ENCODE assay signal across 13 cellular contexts in genomic region chr11:114110948-114111347, GRCh38. TPM values are rescaled to one million over a fixed set of nuclear protein-coding genes. Genes with fewer than 3 reads are reported as not detected.
DNase-seq lines count a peak whose midpoint lies in the region; ATAC-seq and TF ChIP-seq lines count a peak whose summit lies in the region.
"Had no signal": no experiment of that assay in that cellular context is flagged by ENCODE, and none has a peak within 500 bp of the region (broad histone marks: within the 10 kb centered on the region; RNA-seq: fewer than 3 reads in every experiment).

No MANE protein-coding gene starts in this region.

- H3K4me1 ChIP-seq in thoracic aorta (ENCODE audit: control insufficient read depth in 1 of 2, low read depth in 2 of 2) = peaks cover 80 to 99% of the 10 kb centered on the region in 2 donors

- CTCF ChIA-PET in activated B cell treated with CpG ODN at 0.5 μM for 24 hours (lab: Charles Lee) = no interaction called here

- DNase-seq in activated B cell treated with CpG ODN at 0.5 μM for 24 hours (no peak), fibroblast of gingiva (ENCODE audit: low read depth) (peak; percentile 69), thoracic aorta (ENCODE audit: low spot score) (no peak), NCI-H748 treated with DMSO at 0.1 percent for 48 hours (lab: John Stamatoyannopoulos, UW) (no peak), mesenteric fat pad (ENCODE audit: low spot score) (no peak)
- DNase-seq in natural killer cell treated with Interleukin-12 subunit alpha and Interleukin-12 subunit beta and Interleukin-15 and Interleukin-18, amount 100 ng/mL, for 72 hours (ENCODE audit: low spot score) = no peak
- DNase-seq: activated CD8-positive, alpha-beta memory T cell treated with anti-CD3 and anti-CD28 coated beads for 24 hours; amygdala; NCI-H1105; stimulated activated naive CD4-positive, alpha-beta T cell treated with Interleukin-2 at 50 U/mL for 16 hours had no signal

- ATAC-seq in activated B cell treated with CpG ODN at 0.5 μM for 24 hours (ENCODE audit: low read depth) = no peak
- ATAC-seq in natural killer cell treated with Interleukin-12 subunit alpha and Interleukin-12 subunit beta and Interleukin-15 and Interleukin-18, amount 100 ng/mL, for 72 hours = no peak
- no peak for ATAC-seq in thoracic aorta (ENCODE audit: insufficient number of reproducible peaks, low FRiP score, low read depth)
- no peak for ATAC-seq in HG02798 (IDR thresholded peaks at IDR 0.05; ENCODE audit: poor library complexity, unreplicated experiment)
- ATAC-seq in HG02981 (IDR thresholded peaks at IDR 0.05; ENCODE audit: unreplicated experiment) = no peak

- H3K27ac ChIP-seq in thoracic aorta = peak overlapping the region; percentile 89

- intact Hi-C loops in activated B cell treated with CpG ODN at 0.5 μM for 24 hours (cut with micrococcal nuclease) = no loop called here

- peaks cover 58% of the 10 kb centered on the region for H3K27me3 Mint-ChIP-seq in activated B cell treated with CpG ODN at 0.5 μM for 24 hours
- H3K27me3 Mint-ChIP-seq in natural killer cell treated with Interleukin-12 subunit alpha and Interleukin-12 subunit beta and Interleukin-15 and Interleukin-18, amount 100 ng/mL, for 72 hours = no peaks in the 10 kb centered on the region

- H3K9me3 ChIP-seq in thoracic aorta = no peaks in the 10 kb centered on the region

- POLR2A ChIA-PET in activated B cell treated with CpG ODN at 0.5 μM for 24 hours (lab: Charles Lee) = no interaction called here

- H3K4me3 ChIP-seq in thoracic aorta = peak overlapping the region; percentile 55

- peak overlapping the region; percentile 54 for H3K4me3 Mint-ChIP-seq in activated B cell treated with CpG ODN at 0.5 μM for 24 hours
- H3K4me3 Mint-ChIP-seq in natural killer cell treated with Interleukin-12 subunit alpha and Interleukin-12 subunit beta and Interleukin-15 and Interleukin-18, amount 100 ng/mL, for 72 hours = peak overlapping the region; percentile 61
- H3K4me3 Mint-ChIP-seq: memory B cell had no signal

- TF ChIP-seq CTCF in activated B cell treated with CpG ODN at 0.5 μM for 24 hours (IDR thresholded peaks at IDR 0.05) (no peak), thoracic aorta (IDR thresholded peaks at IDR 0.05) (no peak)

- H3K27ac Mint-ChIP-seq in activated B cell treated with CpG ODN at 0.5 μM for 24 hours = no peak overlapping the region
- H3K27ac Mint-ChIP-seq in natural killer cell treated with Interleukin-12 subunit alpha and Interleukin-12 subunit beta and Interleukin-15 and Interleukin-18, amount 100 ng/mL, for 72 hours = peak overlapping the region; percentile 12 to 89
- H3K27ac Mint-ChIP-seq: memory B cell had no signal

- no peaks in the 10 kb centered on the region for H3K36me3 Mint-ChIP-seq in activated B cell treated with CpG ODN at 0.5 μM for 24 hours (ENCODE audit: low read depth)
- no peaks in the 10 kb centered on the region for H3K36me3 Mint-ChIP-seq in natural killer cell treated with Interleukin-12 subunit alpha and Interleukin-12 subunit beta and Interleukin-15 and Interleukin-18, amount 100 ng/mL, for 72 hours
- H3K36me3 Mint-ChIP-seq: memory B cell had no signal

- H3K36me3 ChIP-seq in thoracic aorta = peaks cover 14% of the 10 kb centered on the region

- peaks cover 11% of the 10 kb centered on the region for H3K4me1 Mint-ChIP-seq in activated B cell treated with CpG ODN at 0.5 μM for 24 hours
- peaks cover 50 to 72% of the 10 kb centered on the region in 2 donors for H3K4me1 Mint-ChIP-seq in natural killer cell treated with Interleukin-12 subunit alpha and Interleukin-12 subunit beta and Interleukin-15 and Interleukin-18, amount 100 ng/mL, for 72 hours (ENCODE audit: low read depth in 2 of 2)

- no peaks in the 10 kb centered on the region for H3K27me3 ChIP-seq in thoracic aorta (replicated peaks; ENCODE audit: insufficient read depth)

- H3K9me3 Mint-ChIP-seq in activated B cell treated with CpG ODN at 0.5 μM for 24 hours = no peaks in the 10 kb centered on the region
- H3K9me3 Mint-ChIP-seq in natural killer cell treated with Interleukin-12 subunit alpha and Interleukin-12 subunit beta and Interleukin-15 and Interleukin-18, amount 100 ng/mL, for 72 hours = no peaks in the 10 kb centered on the region
- H3K9me3 Mint-ChIP-seq: memory B cell had no signal

RNA-seq across cellular contexts. Expression of gene ZBTB16, which starts 51.4 kb away (rescaled TPM):
- total RNA-seq in activated B cell treated with CpG ODN at 0.5 μM for 24 hours (1.3 and 2.5 TPM in 2 replicates), thoracic aorta (100 to 1,000 TPM; 314 to 545 TPM), mesenteric fat pad (196 TPM)
- 10 to 100 TPM in 1 of 2 donors, 1 to 10 TPM in 1; 2.7 to 13.1 TPM for total RNA-seq in natural killer cell treated with Interleukin-12 subunit alpha and Interleukin-12 subunit beta and Interleukin-15 and Interleukin-18, amount 100 ng/mL, for 72 hours

Comparison
In these comparisons a context has a peak if more than half of its experiments do, and no peak if none do; other contexts are left out.
1. RNA of gene ZBTB16, which starts 51.4 kb away (total RNA-seq): 314 to 545 TPM in thoracic aorta and 196 TPM in mesenteric fat pad (single experiment); 2.7 to 13.1 TPM in natural killer cell treated with Interleukin-12 subunit alpha and Interleukin-12 subunit beta and Interleukin-15 and Interleukin-18, amount 100 ng/mL, for 72 hours and 1.3 to 2.5 TPM in activated B cell treated with CpG ODN at 0.5 μM for 24 hours; every median in the first group is over 10 times any median in the second.